Comparison of ENCODE assay signal across 14 cellular contexts in the genomic region with DNA sequence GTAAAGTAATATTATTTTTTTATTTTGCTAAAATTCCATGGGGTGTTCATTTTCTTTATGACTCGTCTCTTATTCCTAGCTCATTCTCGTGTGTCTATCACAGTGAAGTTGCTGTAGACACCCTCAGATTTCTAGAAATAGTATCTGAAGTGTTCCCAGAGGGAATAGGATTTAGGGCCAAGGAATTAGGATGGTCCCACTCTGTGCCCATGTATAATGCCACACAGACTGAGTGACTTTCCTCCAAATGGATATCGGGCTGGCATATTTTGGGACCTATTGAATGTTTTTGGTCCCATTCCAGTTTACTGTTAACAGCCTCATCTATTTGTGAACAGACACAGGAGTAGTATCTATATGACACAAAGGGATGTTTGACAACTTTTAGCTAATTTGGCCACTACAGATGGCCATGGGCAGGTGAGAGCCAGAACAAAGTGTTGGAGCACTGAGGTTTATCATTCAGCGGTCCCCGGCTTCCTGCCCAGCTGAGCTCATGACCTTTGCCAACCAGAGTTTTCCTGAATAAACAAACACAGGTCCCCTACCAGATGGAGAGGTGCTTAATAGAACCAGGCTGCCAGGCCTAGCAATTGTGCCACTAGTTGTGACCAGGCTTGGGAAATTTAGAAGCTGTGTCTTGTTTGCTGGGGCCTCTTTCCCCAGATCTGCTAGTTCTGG. TPM values are rescaled to one million over a fixed set of nuclear protein-coding genes. Genes with fewer than 3 reads are reported as not detected.
DNase-seq lines count a peak whose midpoint lies in the region; ATAC-seq, FAIRE-seq and TF ChIP-seq lines count a peak whose summit lies in the region.
"Had no signal": no experiment of that assay in that cellular context is flagged by ENCODE, and none has a peak within 500 bp of the region (broad histone marks: within the 10 kb centered on the region; RNA-seq: fewer than 3 reads in every experiment).

No MANE protein-coding gene starts in this region.

- WGBS in IMR-90 (ENCODE audit: extremely low coverage in 2 of 2, insufficient read length in 1 of 2), 2 experiments, result no CpG with 5 or more reads among the region's 5 CpGs
- WGBS in heart right ventricle, 2 donors, result 35 to 41% methylated on average over 5 of the region's 5 CpGs
- 68 to 76% (median 69%) methylated on average over 5 of the region's 5 CpGs for WGBS in small intestine, 3 donors
- 77 to 81% methylated on average over 5 of the region's 5 CpGs for WGBS in GM23248 (ENCODE audit: low coverage in 1 of 2, low lambda C conversion rate in 2 of 2, missing lambda C conversion rate in 2 of 2), 2 experiments

- no peak overlapping the region for H3K56ac ChIP-seq in IMR-90 (ENCODE audit: extremely low read depth, insufficient read depth, low read length)

- TF ChIP-seq RAD21 in IMR-90 (IDR thresholded peaks at IDR 0.05; ENCODE audit: low read length), result no peak

- peaks cover 44% of the 10 kb centered on the region for H3K9me1 ChIP-seq in IMR-90 (ENCODE audit: insufficient read depth, low read length)

- no peak for FAIRE-seq in small intestine (lab: Jason Lieb, UNC)

- peak overlapping the region; percentile 42; the same call in 1 of the 2 replicates for H3K18ac ChIP-seq in IMR-90 (ENCODE audit: low read depth, low read length)

- peak overlapping the region; percentile 24 for H3K4me2 ChIP-seq in IMR-90 (ENCODE audit: low read depth, low read length)
- H3K4me2 ChIP-seq in GM23248 (ENCODE audit: unreplicated experiment), result no peak overlapping the region

- H2BK120ac ChIP-seq in IMR-90 (ENCODE audit: low read depth, low read length), result peak overlapping the region; percentile 74

- DNase-seq in IMR-90, result no peak
- no peak for DNase-seq in ascending aorta (ENCODE audit: low spot score in 2 of 2)
- DNase-seq in heart right ventricle, result peak in 1 of 2 donors; percentile 22
- DNase-seq in small intestine, result peak; percentile 5
- DNase-seq in GM23248, result no peak
- no peak for DNase-seq in activated naive CD4-positive, alpha-beta T cell (lab: John Stamatoyannopoulos, UW)
- no peak for DNase-seq in erythroblast (lab: John Stamatoyannopoulos, UW)
- no peak for DNase-seq in NK-92 treated with Interleukin-12 subunit alpha and Interleukin-12 subunit beta, amount 100 ng/mL, for 24 hours (lab: John Stamatoyannopoulos, UW)
- DNase-seq: activated CD8-positive, alpha-beta T cell treated with anti-CD3 and anti-CD28 coated beads, Interleukin-2, amount 10 ng/mL, durations not matched to agents 7 days and 5 days; DMS79; effector CD8-positive, alpha-beta T cell; MM.1S; stimulated activated naive CD4-positive, alpha-beta T cell had no signal

- H3K27ac ChIP-seq in IMR-90 (ENCODE audit: insufficient read depth, low read length) (peak overlapping the region; percentile 3; the same call in 1 of the 2 replicates), ascending aorta (peak overlapping the region; percentile 93 to 95), heart right ventricle (peak overlapping the region in 8 of 10 donors; percentile 14 to 62 (median 52)), small intestine (ENCODE audit: low read depth in 1 of 2, low read length in 1 of 2) (no peak overlapping the region), GM23248 (no peak overlapping the region)
- H3K27ac ChIP-seq: SK-N-MC had no signal

- H4K20me1 ChIP-seq in IMR-90 (ENCODE audit: insufficient read depth, low read length) (peaks cover 8% of the 10 kb centered on the region; the same call in 1 of the 2 replicates), GM23248 (ENCODE audit: insufficient read depth) (no peaks in the 10 kb centered on the region)

- H3K27me3 ChIP-seq in IMR-90 (ENCODE audit: control insufficient read depth, insufficient read depth, low read length), result no peaks in the 10 kb centered on the region
- H3K27me3 ChIP-seq in ascending aorta, result no peaks in the 10 kb centered on the region
- no peaks in the 10 kb centered on the region for H3K27me3 ChIP-seq in heart right ventricle
- H3K27me3 ChIP-seq in small intestine (ENCODE audit: control insufficient read depth in 2 of 2, insufficient read depth in 2 of 2, low read length in 2 of 2), result no peaks in the 10 kb centered on the region
- no peaks in the 10 kb centered on the region for H3K27me3 ChIP-seq in GM23248 (replicated peaks; ENCODE audit: insufficient read depth)

- H4K91ac ChIP-seq in IMR-90 (ENCODE audit: insufficient read depth, low read depth, low read length), result peak overlapping the region; percentile 31

- peak overlapping the region; percentile 63; the same call in 1 of the 2 replicates for H2BK20ac ChIP-seq in IMR-90 (ENCODE audit: low read depth, low read length)

- H3K23ac ChIP-seq in IMR-90 (ENCODE audit: low read depth, low read length), result peak overlapping the region; percentile 74; the same call in 1 of the 2 replicates

- dilution Hi-C loops in IMR-90 (cut with HindIII; ENCODE audit: low sequenced_read_pairs, unreplicated experiment), result no loop called here

- peaks cover 80% of the 10 kb centered on the region for H3F3A ChIP-seq in GM23248 (ENCODE audit: insufficient read depth)

- no TSS peak for BruUV-seq in IMR-90 (replicated peaks; lab: Mats Ljungman, UMichigan)

- peak overlapping the region; percentile 74 for H3K14ac ChIP-seq in IMR-90 (replicated peaks; ENCODE audit: low read depth, low read length)

- H2AK9ac ChIP-seq in IMR-90 (replicated peaks; ENCODE audit: low read depth, low read length, poor library complexity), result peak overlapping the region; percentile 2

- H3K9ac ChIP-seq in IMR-90 (ENCODE audit: low read depth, low read length), result no peak overlapping the region
- no peak overlapping the region for H3K9ac ChIP-seq in GM23248

- TF ChIP-seq POLR2A in IMR-90 (IDR thresholded peaks at IDR 0.05; ENCODE audit: low read depth, low read length) (no peak), erythroblast (IDR thresholded peaks at IDR 0.05; ENCODE audit: low read length) (no peak)

- H3K9me2 ChIP-seq in GM23248 (ENCODE audit: insufficient read depth), result no peaks in the 10 kb centered on the region

- H3K4me3 ChIP-seq in IMR-90 (ENCODE audit: insufficient read depth, low read depth, low read length) (no peak overlapping the region), ascending aorta (no peak overlapping the region), heart right ventricle (no peak overlapping the region), small intestine (ENCODE audit: low read depth in 1 of 2, low read length in 2 of 2) (no peak overlapping the region), GM23248 (no peak overlapping the region)
- H3K4me3 ChIP-seq: SK-N-MC had no signal

- H3K79me1 ChIP-seq in IMR-90 (ENCODE audit: low read depth in 1 of 2, low read length in 2 of 2), result peaks cover 57 to 90% of the 10 kb centered on the region in 2 experiments

- intact Hi-C loops in IMR-90 (cut with micrococcal nuclease) (loop anchor here (5.0 kb wide), 1 partner anchor 93 kb away; no protein-coding TSS in a partner anchor), ascending aorta (cut with DNase I) (loop anchor here (5.0 kb wide), 2 partner anchors 93 to 153 kb away; no protein-coding TSS in a partner anchor), heart right ventricle (cut with DNase I) (no loop called here)

- in situ Hi-C loops in IMR-90 (cut with MboI; ENCODE audit: low sequenced_read_pairs), result no loop called here
- in situ Hi-C loops in GM23248 (cut with MboI), result no loop called here

- ATAC-seq in IMR-90 (ENCODE audit: low read depth), result no peak
- peak; percentile 46 to 80 (median 70) for ATAC-seq in heart right ventricle
- ATAC-seq: activated CD8-positive, alpha-beta T cell treated with anti-CD3 and anti-CD28 coated beads, Interleukin-2, amount 10 ng/mL, durations not matched to agents 7 days and 5 days had no signal

- peaks cover 39% of the 10 kb centered on the region for H3K4me1 ChIP-seq in IMR-90 (ENCODE audit: control insufficient read depth, insufficient read depth, low read length)
- peaks cover 31 to 89% of the 10 kb centered on the region in 2 donors for H3K4me1 ChIP-seq in ascending aorta
- H3K4me1 ChIP-seq in heart right ventricle, result peaks cover 5 to 81% (median 45%) of the 10 kb centered on the region in 9 donors
- H3K4me1 ChIP-seq in small intestine (ENCODE audit: control insufficient read depth in 2 of 2, insufficient read depth in 1 of 2, low read depth in 1 of 2, low read length in 1 of 2), result peaks cover 0 to 3% of the 10 kb centered on the region in 2 donors
- peaks cover 71% of the 10 kb centered on the region for H3K4me1 ChIP-seq in GM23248 (ENCODE audit: insufficient read depth)

- no peak for TF ChIP-seq CTCF in IMR-90 (conservative IDR thresholded peaks at IDR 0.05; ENCODE audit: low read depth, low read length)
- TF ChIP-seq CTCF in ascending aorta (IDR thresholded peaks at IDR 0.05), result no peak
- no peak for TF ChIP-seq CTCF in heart right ventricle (IDR thresholded peaks at IDR 0.05)

- no peaks in the 10 kb centered on the region for H3K36me3 ChIP-seq in IMR-90 (ENCODE audit: control insufficient read depth, insufficient read depth, low read length)
- H3K36me3 ChIP-seq in ascending aorta, result no peaks in the 10 kb centered on the region
- no peaks in the 10 kb centered on the region for H3K36me3 ChIP-seq in heart right ventricle
- no peaks in the 10 kb centered on the region for H3K36me3 ChIP-seq in small intestine (ENCODE audit: control insufficient read depth in 2 of 2, insufficient read depth in 2 of 2, low read length in 2 of 2)
- H3K36me3 ChIP-seq in GM23248 (ENCODE audit: low read depth), result peaks cover 4% of the 10 kb centered on the region

- peak overlapping the region; percentile 17 for H3K4ac ChIP-seq in IMR-90 (ENCODE audit: low read depth, low read length)

- H3K9me3 ChIP-seq in IMR-90 (ENCODE audit: control insufficient read depth, insufficient read depth, low read length), result no peaks in the 10 kb centered on the region
- H3K9me3 ChIP-seq in ascending aorta, result no peaks in the 10 kb centered on the region
- H3K9me3 ChIP-seq in heart right ventricle, result peaks cover 0 to 11% (median 0%) of the 10 kb centered on the region in 11 donors
- no peaks in the 10 kb centered on the region for H3K9me3 ChIP-seq in small intestine (ENCODE audit: control insufficient read depth, low read depth)
- H3K9me3 ChIP-seq in GM23248 (ENCODE audit: low read depth), result no peaks in the 10 kb centered on the region

- POLR2A ChIA-PET in IMR-90 (lab: Charles Lee; ENCODE audit: unreplicated experiment), result interaction anchor here (0.5 kb wide), 1 partner anchor 13 kb away, joined by 7 read pairs; no protein-coding TSS in a partner anchor

- peak overlapping the region; percentile 33 for H4K5ac ChIP-seq in IMR-90 (ENCODE audit: low read depth, low read length)

- CTCF ChIA-PET in IMR-90 (lab: Yijun Ruan, JAX), result no interaction called here

- H2AFZ ChIP-seq in IMR-90 (replicated peaks; ENCODE audit: low read length, poor library complexity), result no peak overlapping the region
- H2AFZ ChIP-seq in GM23248, result no peak overlapping the region

- H2AK5ac ChIP-seq in IMR-90 (ENCODE audit: low read depth, low read length), result peak overlapping the region; percentile 54; the same call in 1 of the 2 replicates

- peaks cover 90% of the 10 kb centered on the region for H3K79me2 ChIP-seq in GM23248 (ENCODE audit: insufficient read depth)

- peak overlapping the region; percentile 62; the same call in 1 of the 3 replicates for H2BK15ac ChIP-seq in IMR-90 (ENCODE audit: low read depth, low read length)

- H4K8ac ChIP-seq in IMR-90 (ENCODE audit: low read depth in 2 of 2, low read length in 2 of 2), result peak overlapping the region in 1 of 2 experiments; percentile 58; a peak in 1 of 4 replicates

- H2BK5ac ChIP-seq in IMR-90 (ENCODE audit: low read depth, low read length, poor library complexity, severe bottlenecking), result peak overlapping the region; percentile 50

RNA-seq across cellular contexts. Expression of gene MAP1B, which starts 46.9 kb away (rescaled TPM):
- 183 and 212 TPM in 2 replicates for total RNA-seq in IMR-90 (2012; rRNA removed)
- 38.8 and 41.1 TPM in 2 replicates for polyA plus RNA-seq in IMR-90 (2012; rRNA removed)
- 19.2 and 29.1 TPM in 2 replicates for polyA plus RNA-seq in IMR-90 (2012; cell fraction: cytosol; rRNA removed)
- 33.2 and 44.8 TPM in 2 replicates for polyA plus RNA-seq in IMR-90 (2012; cell fraction: nucleus; rRNA removed; ENCODE audit: low replicate concordance)
- total RNA-seq in ascending aorta, result 1,059 TPM
- 100 to 1,000 TPM in 5 of 10 donors, 10 to 100 TPM in 5; 61.2 to 154 (median 104) TPM for total RNA-seq in heart right ventricle
- 10 to 100 TPM; 13.1 to 36.9 TPM for polyA plus RNA-seq in heart right ventricle
- 1 to 10 TPM in 2 of 3 donors, under 1 TPM in 1; 0.45 to 7.4 (median 1.1) TPM for polyA plus RNA-seq in small intestine
- total RNA-seq in GM23248 (2014; rRNA removed; shearing (Covaris generic)), result 71.7 and 149 TPM in 2 replicates
- polyA plus RNA-seq in GM23248 (2016; fragmentation: Nextera tagmentation; extraction: Ambion mirVana), result 261 and 267 TPM in 2 replicates

Comparison
In these comparisons a context has a peak if more than half of its experiments do, and no peak if none do; other contexts are left out.
1. H3K27ac ChIP-seq: peak in IMR-90 (single experiment), ascending aorta (2 of 2) and heart right ventricle (8 of 10); none in small intestine (0 of 2) and GM23248 (single experiment).
2. intact Hi-C loops: an anchor here in IMR-90 (5.0 kb wide) and ascending aorta (5.0 kb wide); none called in heart right ventricle.